18 cellular contexts compared by ENCODE assay signal in the genomic region with DNA sequence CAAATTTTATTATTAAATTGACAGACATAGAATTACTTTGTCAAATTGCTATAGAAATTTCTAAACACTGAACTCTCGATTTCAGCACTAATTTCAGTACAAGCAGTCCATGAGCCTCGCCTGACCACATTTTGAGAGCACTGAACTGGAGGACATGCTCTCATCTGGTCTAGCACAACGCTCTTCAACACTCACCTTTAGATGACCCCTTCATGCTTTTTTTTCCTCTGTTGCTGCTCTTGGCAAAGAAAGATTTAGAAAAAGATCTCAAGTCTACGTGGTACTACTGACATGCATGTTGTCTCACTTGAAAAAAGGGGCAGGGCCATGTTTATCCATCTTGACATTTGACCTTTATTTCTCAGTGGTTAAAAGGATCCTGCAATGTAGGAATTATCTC.
DNase-seq lines count a peak whose midpoint lies in the region; ATAC-seq and TF ChIP-seq lines count a peak whose summit lies in the region.
"Had no signal": no experiment of that assay in that cellular context is flagged by ENCODE, and none has a peak within 500 bp of the region (broad histone marks: within the 10 kb centered on the region; RNA-seq: fewer than 3 reads in every experiment).

No MANE protein-coding gene starts in this region.

- TF ChIP-seq POLR2A in thyroid gland (IDR thresholded peaks at IDR 0.05) (no peak), gastrocnemius medialis (IDR thresholded peaks at IDR 0.05) (no peak)

- DNase-seq in NCI-H2171 (lab: John Stamatoyannopoulos, UW) = peak; percentile 59
- DNase-seq in NCI-H2227 treated with DMSO at 0.1 percent for 48 hours (lab: John Stamatoyannopoulos, UW) = peak; percentile 50
- DNase-seq in left lung = no peak
- DNase-seq in thyroid gland = peak; percentile 61 to 67
- DNase-seq in gastrocnemius medialis = no peak
- DNase-seq in SW480 (ENCODE audit: low spot score) = no peak
- DNase-seq: 8988T; Calu3; CD8-positive, alpha-beta T cell; DMS79 treated with DMSO at 0.1 percent for 48 hours; GF-D8; GOT3; H7; HFFc6; IMR-90 had no signal

- no peak for TF ChIP-seq CTCF in left lung (IDR thresholded peaks at IDR 0.05)
- TF ChIP-seq CTCF in thyroid gland (IDR thresholded peaks at IDR 0.05) = no peak
- no peak for TF ChIP-seq CTCF in gastrocnemius medialis (IDR thresholded peaks at IDR 0.05 in 4 of 5, conservative IDR thresholded peaks at IDR 0.05 in 1 of 5)

- no peaks in the 10 kb centered on the region for H3K9me3 ChIP-seq in left lung
- H3K9me3 ChIP-seq in thyroid gland = no peaks in the 10 kb centered on the region
- H3K9me3 ChIP-seq in gastrocnemius medialis = no peaks in the 10 kb centered on the region
- H3K9me3 ChIP-seq: BLaER1 had no signal

- H3K27me3 ChIP-seq in left lung = no peaks in the 10 kb centered on the region
- no peaks in the 10 kb centered on the region for H3K27me3 ChIP-seq in thyroid gland
- H3K27me3 ChIP-seq in gastrocnemius medialis = no peaks in the 10 kb centered on the region
- H3K27me3 ChIP-seq: BLaER1 had no signal

- H3K27ac ChIP-seq in left lung = no peak overlapping the region
- no peak overlapping the region for H3K27ac ChIP-seq in thyroid gland
- H3K27ac ChIP-seq in gastrocnemius medialis = no peak overlapping the region
- H3K27ac ChIP-seq: BLaER1 had no signal

- H3K4me3 ChIP-seq in left lung = no peak overlapping the region
- H3K4me3 ChIP-seq in thyroid gland (replicated peaks in 1 of 3) = no peak overlapping the region
- no peak overlapping the region for H3K4me3 ChIP-seq in gastrocnemius medialis
- H3K4me3 ChIP-seq: BLaER1 had no signal

- H3K4me1 ChIP-seq in left lung = no peaks in the 10 kb centered on the region
- peaks cover 0 to 4% of the 10 kb centered on the region in 2 donors for H3K4me1 ChIP-seq in thyroid gland
- H3K4me1 ChIP-seq in gastrocnemius medialis = no peaks in the 10 kb centered on the region
- H3K4me1 ChIP-seq: BLaER1 had no signal

- intact Hi-C loops in left lung (cut with DNase I) = no loop called here
- intact Hi-C loops in thyroid gland (cut with DNase I) = no loop called here
- intact Hi-C loops in gastrocnemius medialis (cut with DNase I; ENCODE audit: low total_unique reads) = no loop called here

- in situ Hi-C loops in gastrocnemius medialis (cut with MboI; ENCODE audit: low sequenced_read_pairs in 4 of 4) = no loop called here

- no peaks in the 10 kb centered on the region for H3K36me3 ChIP-seq in left lung
- no peaks in the 10 kb centered on the region for H3K36me3 ChIP-seq in thyroid gland
- H3K36me3 ChIP-seq in gastrocnemius medialis = no peaks in the 10 kb centered on the region
- H3K36me3 ChIP-seq: BLaER1 had no signal

- ATAC-seq in left lung = peak; percentile 33
- ATAC-seq in gastrocnemius medialis = no peak
- no peak for ATAC-seq in GM19395 (IDR thresholded peaks at IDR 0.05; ENCODE audit: unreplicated experiment)
- ATAC-seq: CD8-positive, alpha-beta T cell; HCT116 had no signal

- 22 to 24% methylated on average over 4 of the region's 4 CpGs for WGBS in thyroid gland, 2 donors

Comparison
In these comparisons a context has a peak if more than half of its experiments do, and no peak if none do; other contexts are left out.
1. DNase-seq: peak in NCI-H2171 (single experiment), NCI-H2227 treated with DMSO at 0.1 percent for 48 hours (single experiment) and thyroid gland (2 of 2); none in left lung (0 of 2), gastrocnemius medialis (0 of 2) and SW480 (single experiment).